In the genomic region with DNA sequence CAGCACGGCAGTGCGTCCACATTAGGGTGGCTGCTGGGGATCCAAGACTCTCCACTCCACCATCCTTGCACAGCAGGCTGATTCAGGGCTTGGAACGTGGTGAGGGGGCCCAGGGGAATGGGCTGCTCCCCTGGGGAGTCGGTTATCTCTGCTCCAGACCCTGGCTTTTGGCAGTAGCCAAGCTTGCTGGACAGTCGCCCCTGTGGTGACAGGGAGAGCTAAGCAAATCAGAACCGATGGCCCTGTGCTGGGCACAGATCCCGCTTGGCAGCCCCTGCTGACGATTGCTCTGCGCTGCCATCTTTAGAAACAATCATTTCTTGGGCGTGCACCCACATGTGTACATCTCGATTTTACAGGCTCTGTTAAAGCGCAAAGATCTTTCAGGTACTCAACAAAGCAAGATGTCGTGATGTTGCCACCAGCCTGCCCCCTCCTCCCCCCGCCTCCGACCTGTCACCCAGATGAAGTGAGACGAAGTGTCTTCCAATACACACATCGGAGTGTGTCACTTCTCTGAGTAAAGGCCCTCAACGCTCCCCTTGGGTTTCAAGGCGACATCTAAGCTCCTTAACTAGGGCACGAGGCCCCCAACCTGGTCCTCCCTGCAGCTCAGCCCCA, we compare ENCODE assay signal across 1 cellular context.
TF ChIP-seq lines count a peak whose summit lies in the region.

No MANE protein-coding gene starts in this region.

TF ChIP-seq in HepG2, 621 proteins besides CTCF, POLR2A, EP300 and RAD21:
- TF ChIP-seq ZKSCAN8 (CRISPR knock-in tag; IDR thresholded peaks at IDR 0.05; ENCODE audit: borderline replicate concordance) (0 out of 2 replicates have a peak, but pooled peaks have one; percentile 10), MBD4 (IDR thresholded peaks at IDR 0.05; ENCODE audit: borderline replicate concordance, low read length) (no peak), ZNF792 (CRISPR knock-in tag; IDR thresholded peaks at IDR 0.05) (0 out of 2 replicates have a peak, but pooled peaks have one; percentile 8), ZNF788 (CRISPR knock-in tag; IDR thresholded peaks at IDR 0.05; ENCODE audit: borderline replicate concordance) (peak; percentile 6; the same call in 1 of the 2 replicates), CCDC6 (CRISPR knock-in tag; IDR thresholded peaks at IDR 0.05) (0 out of 2 replicates have a peak, but pooled peaks have one; percentile 7)
- TF ChIP-seq, protein P1, sequence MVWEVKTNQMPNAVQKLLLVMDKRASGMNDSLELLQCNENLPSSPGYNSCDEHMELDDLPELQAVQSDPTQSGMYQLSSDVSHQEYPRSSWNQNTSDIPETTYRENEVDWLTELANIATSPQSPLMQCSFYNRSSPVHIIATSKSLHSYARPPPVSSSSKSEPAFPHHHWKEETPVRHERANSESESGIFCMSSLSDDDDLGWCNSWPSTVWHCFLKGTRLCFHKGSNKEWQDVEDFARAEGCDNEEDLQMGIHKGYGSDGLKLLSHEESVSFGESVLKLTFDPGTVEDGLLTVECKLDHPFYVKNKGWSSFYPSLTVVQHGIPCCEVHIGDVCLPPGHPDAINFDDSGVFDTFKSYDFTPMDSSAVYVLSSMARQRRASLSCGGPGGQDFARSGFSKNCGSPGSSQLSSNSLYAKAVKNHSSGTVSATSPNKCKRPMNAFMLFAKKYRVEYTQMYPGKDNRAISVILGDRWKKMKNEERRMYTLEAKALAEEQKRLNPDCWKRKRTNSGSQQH (CRISPR knock-in tag; IDR thresholded peaks at IDR 0.05; ENCODE audit: low read depth): no peak
